ENCODE assay signal across 11 cellular contexts in genomic region chr5:84494453-84494852, GRCh38.
DNase-seq lines count a peak whose midpoint lies in the region; ATAC-seq, FAIRE-seq and TF ChIP-seq lines count a peak whose summit lies in the region.
"Had no signal": no experiment of that assay in that cellular context is flagged by ENCODE, and none has a peak within 500 bp of the region (broad histone marks: within the 10 kb centered on the region; RNA-seq: fewer than 3 reads in every experiment).

No MANE protein-coding gene starts in this region.

- no peaks in the 10 kb centered on the region for H3K9me3 ChIP-seq in AG04450 (ENCODE audit: control insufficient read depth, insufficient read depth, low read length)
- H3K9me3 ChIP-seq: thoracic aorta had no signal

- peak overlapping the region; percentile 53 for H3K27ac ChIP-seq in AG04450 (ENCODE audit: low read depth, low read length)
- H3K27ac ChIP-seq: thoracic aorta had no signal

- in situ Hi-C loops in astrocyte of the cerebellum (cut with HindIII; ENCODE audit: low sequenced_read_pairs), result no loop called here

- ATAC-seq in GM18907 (IDR thresholded peaks at IDR 0.05; ENCODE audit: unreplicated experiment), result no peak
- no peak for ATAC-seq in GM19463 (IDR thresholded peaks at IDR 0.05; ENCODE audit: unreplicated experiment)

- no peak for FAIRE-seq in GM19239 (lab: Jason Lieb, UNC)

- H3K4me3 ChIP-seq in AG04450 (ENCODE audit: low read depth, low read length), result no peak overlapping the region
- H3K4me3 ChIP-seq in astrocyte of the cerebellum (ENCODE audit: low read depth, low read length), result no peak overlapping the region
- H3K4me3 ChIP-seq: thoracic aorta had no signal

- POLR2A ChIA-PET in AG04450 (lab: Yijun Ruan, JAX), result no interaction called here

- CTCF ChIA-PET in AG04450 (lab: Charles Lee), result no interaction called here

- TF ChIP-seq CTCF in AG04450 (IDR thresholded peaks at IDR 0.05; ENCODE audit: low read depth, low read length) (no peak), astrocyte of the cerebellum (IDR thresholded peaks at IDR 0.05; ENCODE audit: low read depth, low read length, missing control alignments) (no peak)

- no peaks in the 10 kb centered on the region for H3K27me3 ChIP-seq in AG04450 (ENCODE audit: control insufficient read depth, insufficient read depth, low read length)

- peak; percentile 63 for DNase-seq in AG04450 (ENCODE audit: low read depth, low spot score)
- peak; percentile 8 for DNase-seq in HK-2 (ENCODE audit: unreplicated experiment)
- peak; percentile 85 for DNase-seq in astrocyte of the cerebellum (ENCODE audit: low read depth)
- DNase-seq in iris pigment epithelial cell (ENCODE audit: low read depth), result peak; percentile 81
- no peak for DNase-seq in SIG-M5 treated with dmso at 0.1 percent for 504 hours (lab: John Stamatoyannopoulos, UW; ENCODE audit: unreplicated experiment)
- no peak for DNase-seq in GM19239 (ENCODE audit: insufficient read length, low spot score)
- DNase-seq: activated B cell treated with CpG ODN at 0.5 μM for 24 hours; activated naive CD4-positive, alpha-beta T cell treated with Interleukin-2 at 50 U/mL for 16 hours had no signal

Comparison
In these comparisons a context has a peak if more than half of its experiments do, and no peak if none do; other contexts are left out.
1. DNase-seq: peak in AG04450 (single experiment), HK-2 (single experiment), astrocyte of the cerebellum (single experiment) and iris pigment epithelial cell (single experiment); none in SIG-M5 treated with dmso at 0.1 percent for 504 hours (single experiment) and GM19239 (single experiment).